In genomic region chr16:82384897-82385296, GRCh38 we compare ENCODE assay signal across 11 cellular contexts.
"Had no signal": no experiment of that assay in that cellular context is flagged by ENCODE, and none has a peak within 500 bp of the region (broad histone marks: within the 10 kb centered on the region; RNA-seq: fewer than 3 reads in every experiment).

No MANE protein-coding gene starts in this region.

- H3K9me3 ChIP-seq: HAP-1 had no signal

- H3K4me3 ChIP-seq: GM23248, GM23338, HAP-1 had no signal

- H3K27ac ChIP-seq: GM23248 had no signal

- FAIRE-seq: H1, H54 had no signal

- DNase-seq: GM23248, GOT3, H7, H9, HCEC 1CT, HFFc6 had no signal

- H3K27ac Mint-ChIP-seq: GM23338, H9, HFFc6 had no signal

- H3K4me1 ChIP-seq: HAP-1 had no signal

- H3K9ac ChIP-seq: GM23248 had no signal

- H3K9me3 Mint-ChIP-seq: GM23338, H9 had no signal

- ATAC-seq: GM23338, HCT116 had no signal

- H3K36me3 ChIP-seq: HAP-1 had no signal

- H3K4me3 Mint-ChIP-seq: GM23338, H9, HFFc6 had no signal

- H3K4me2 ChIP-seq: GM23338 had no signal

- H2AFZ ChIP-seq: GM23248, GM23338 had no signal
